25 cellular contexts compared by ENCODE assay signal in genomic region chr7:70479153-70480021, GRCh38.
"Had no signal": no experiment of that assay in that cellular context is flagged by ENCODE, and none has a peak within 500 bp of the region (broad histone marks: within the 10 kb centered on the region; RNA-seq: fewer than 3 reads in every experiment).

No MANE protein-coding gene starts in this region.

- H3K4me3 Mint-ChIP-seq: mesothelial cell of epicardium; naive B cell; nephron; neural crest cell; stimulated activated memory B cell treated with anti-CD40 and anti-IgM and Interleukin-4, amounts not matched to agents 10 μg/mL and 1 μg/mL and 100 μg/mL, for 72 hours; stimulated activated naive CD8-positive, alpha-beta T cell treated with anti-CD3 and anti-CD28 coated beads, Interleukin-15, amount 100 ng/mL, for 72 hours had no signal

- H3K4me1 Mint-ChIP-seq: naive B cell; neural crest cell; stimulated activated memory B cell treated with anti-CD40 and anti-IgM and Interleukin-4, amounts not matched to agents 10 μg/mL and 1 μg/mL and 100 μg/mL, for 72 hours; stimulated activated naive CD8-positive, alpha-beta T cell treated with anti-CD3 and anti-CD28 coated beads, Interleukin-15, amount 100 ng/mL, for 72 hours had no signal

- H3K36me3 ChIP-seq: heart right ventricle, left ventricle myocardium inferior, neutrophil, right atrium auricular region, right lobe of liver, spleen, tibial nerve, upper lobe of left lung, vagina had no signal

- H3K4me1 ChIP-seq: parathyroid adenoma, psoas muscle, spleen, upper lobe of left lung, vagina had no signal

- H3K4me3 ChIP-seq: heart right ventricle, hepatocyte, left ventricle myocardium inferior, lung, psoas muscle, right atrium auricular region, right lobe of liver, spleen, tibial nerve, upper lobe of left lung, vagina had no signal

- H3K9me3 ChIP-seq: neutrophil, psoas muscle, right atrium auricular region, right lobe of liver, tibial nerve, upper lobe of left lung, vagina had no signal

- FAIRE-seq: keratinocyte had no signal

- H3K27me3 ChIP-seq: heart right ventricle, hepatocyte, neutrophil, right atrium auricular region, right lobe of liver, spleen, tibial nerve, upper lobe of left lung, vagina had no signal

- H3K9ac ChIP-seq: parathyroid adenoma had no signal

- DNase-seq: heart right ventricle; left ventricle myocardium inferior; mesendoderm; naive B cell; occipital lobe; psoas muscle; right lobe of liver; spleen; stimulated activated CD4-positive, alpha-beta T cell treated with anti-CD3 and anti-CD28 coated beads, Interleukin-4, amount 100 ng/mL, for 24 hours; stimulated activated naive CD4-positive, alpha-beta T cell treated with Interleukin-2 at 50 U/mL for 16 hours; stimulated activated naive CD8-positive, alpha-beta T cell treated with anti-CD3 and anti-CD28 coated beads, Interleukin-15, amount 100 ng/mL, for 72 hours; substantia nigra; upper lobe of left lung had no signal

- H3K4me2 ChIP-seq: hepatocyte had no signal

- ATAC-seq: heart right ventricle; psoas muscle; right lobe of liver; stimulated activated memory B cell treated with anti-CD40 and anti-IgM and Interleukin-4, amounts not matched to agents 10 μg/mL and 1 μg/mL and 100 μg/mL, for 72 hours; stimulated activated naive CD8-positive, alpha-beta T cell treated with anti-CD3 and anti-CD28 coated beads, Interleukin-15, amount 100 ng/mL, for 72 hours had no signal

- H3K27me3 Mint-ChIP-seq: naive B cell; stimulated activated memory B cell treated with anti-CD40 and anti-IgM and Interleukin-4, amounts not matched to agents 10 μg/mL and 1 μg/mL and 100 μg/mL, for 72 hours; stimulated activated naive CD8-positive, alpha-beta T cell treated with anti-CD3 and anti-CD28 coated beads, Interleukin-15, amount 100 ng/mL, for 72 hours had no signal

- H3K27ac Mint-ChIP-seq: mesothelial cell of epicardium; nephron; stimulated activated memory B cell treated with anti-CD40 and anti-IgM and Interleukin-4, amounts not matched to agents 10 μg/mL and 1 μg/mL and 100 μg/mL, for 72 hours; stimulated activated naive CD8-positive, alpha-beta T cell treated with anti-CD3 and anti-CD28 coated beads, Interleukin-15, amount 100 ng/mL, for 72 hours had no signal

- H3K9me3 Mint-ChIP-seq: stimulated activated naive CD8-positive, alpha-beta T cell treated with anti-CD3 and anti-CD28 coated beads, Interleukin-15, amount 100 ng/mL, for 72 hours had no signal

- H3K27ac ChIP-seq: heart right ventricle, hepatocyte, left ventricle myocardium inferior, neutrophil, parathyroid adenoma, psoas muscle, right atrium auricular region, right lobe of liver, spleen, tibial nerve, upper lobe of left lung, vagina had no signal

- H2AFZ ChIP-seq: hepatocyte, parathyroid adenoma had no signal

- H3K79me2 ChIP-seq: hepatocyte, parathyroid adenoma had no signal
